Comparison of ENCODE assay signal across 11 cellular contexts in genomic region chr1:102699524-102699923, GRCh38.
"Had no signal": no experiment of that assay in that cellular context is flagged by ENCODE, and none has a peak within 500 bp of the region (broad histone marks: within the 10 kb centered on the region; RNA-seq: fewer than 3 reads in every experiment).

No MANE protein-coding gene starts in this region.

- H3K4me2 ChIP-seq: GM23338 had no signal

- H3K27ac ChIP-seq: GM23248 had no signal

- H3K9me3 Mint-ChIP-seq: HFFc6 had no signal

- H3K4me3 Mint-ChIP-seq: GM23338, H9, HFFc6 had no signal

- ATAC-seq: GM23338, HCT116 had no signal

- H3K27ac Mint-ChIP-seq: GM23338, H9, HFFc6 had no signal

- FAIRE-seq: H1, H54 had no signal

- H3K4me3 ChIP-seq: GM23248, GM23338, HAP-1 had no signal

- H3K9ac ChIP-seq: GM23248 had no signal

- H3K9me3 ChIP-seq: HAP-1 had no signal

- DNase-seq: GM23248, GOT3, H7, H9, HCEC 1CT, HFFc6 had no signal

- H3K36me3 ChIP-seq: HAP-1 had no signal

- H3K4me1 ChIP-seq: HAP-1 had no signal

- H2AFZ ChIP-seq: GM23248, GM23338 had no signal
